ENCODE assay signal across 9 cellular contexts in genomic region chr1:159076753-159077656, GRCh38. TPM values are rescaled to one million over a fixed set of nuclear protein-coding genes. Genes with fewer than 3 reads are reported as not detected.
DNase-seq lines count a peak whose midpoint lies in the region; ATAC-seq and TF ChIP-seq lines count a peak whose summit lies in the region.
"Had no signal": no experiment of that assay in that cellular context is flagged by ENCODE, and none has a peak within 500 bp of the region (broad histone marks: within the 10 kb centered on the region; RNA-seq: fewer than 3 reads in every experiment).

TSS of gene AIM2 (minus strand) at chr1:159076766. CDS start at chr1:159073499, 3,267 bp downstream.

- H3K9me3 Mint-ChIP-seq in activated T-helper 1 cell treated with anti-CD3 and anti-CD28 coated beads, Interleukin-12 subunit alpha, Interleukin-12 subunit beta, Interleukin-2, Interleukin-4 antibody, amounts not matched to agents 30 ng/mL and 10 ng/mL and 1 ng/mL, durations not matched to agents 14 hours and 24 hours and 36 hours: no peaks in the 10 kb centered on the region
- H3K9me3 Mint-ChIP-seq in type B pancreatic cell: no peaks in the 10 kb centered on the region

- H3K4me3 ChIP-seq in PC-9 (no peak within 1 kb of the TSS), neural cell (ENCODE audit: low read length) (no peak within 1 kb of the TSS)
- H3K4me3 ChIP-seq: adrenal gland had no signal

- no TSS peak for BruUV-seq in PC-9 (replicated peaks; lab: Mats Ljungman, UMichigan)

- no peaks in the 10 kb centered on the region for H3K4me1 ChIP-seq in PC-9 (replicated peaks; ENCODE audit: insufficient read depth)
- H3K4me1 ChIP-seq: adrenal gland had no signal

- peak within 1 kb of the TSS; percentile 91 for H3K4me3 Mint-ChIP-seq in activated T-helper 1 cell treated with anti-CD3 and anti-CD28 coated beads, Interleukin-12 subunit alpha, Interleukin-12 subunit beta, Interleukin-2, Interleukin-4 antibody, amounts not matched to agents 30 ng/mL and 10 ng/mL and 1 ng/mL, durations not matched to agents 14 hours and 24 hours and 36 hours
- H3K4me3 Mint-ChIP-seq in type B pancreatic cell: no peak within 1 kb of the TSS

- TF ChIP-seq RAD21 in neural cell (conservative IDR thresholded peaks at IDR 0.05): no peak

- H3K27me3 ChIP-seq in PC-9 (ENCODE audit: insufficient read depth, low read depth) (0 out of 2 replicates have a peak, but pooled peaks cover 3% of the 10 kb centered on the region), neural cell (ENCODE audit: insufficient read depth, low read depth, low read length) (no peaks in the 10 kb centered on the region)
- H3K27me3 ChIP-seq: adrenal gland had no signal

- POLR2A ChIA-PET in PC-9 (lab: Charles Lee; ENCODE audit: unreplicated experiment): no interaction called here

- peak within 1 kb of the TSS; percentile 97 for H3K27ac Mint-ChIP-seq in activated T-helper 1 cell treated with anti-CD3 and anti-CD28 coated beads, Interleukin-12 subunit alpha, Interleukin-12 subunit beta, Interleukin-2, Interleukin-4 antibody, amounts not matched to agents 30 ng/mL and 10 ng/mL and 1 ng/mL, durations not matched to agents 14 hours and 24 hours and 36 hours
- H3K27ac Mint-ChIP-seq in type B pancreatic cell: no peak within 1 kb of the TSS

- H3K79me2 ChIP-seq in PC-9 (ENCODE audit: low read depth) (no peaks in the 10 kb centered on the region), neural cell (replicated peaks; ENCODE audit: insufficient read depth, low read length) (no peaks in the 10 kb centered on the region)

- no peaks in the 10 kb centered on the region for H3K9me2 ChIP-seq in PC-9 (ENCODE audit: insufficient read depth)
- no peaks in the 10 kb centered on the region for H3K9me2 ChIP-seq in neural cell (ENCODE audit: insufficient read depth, low read length)

- intact Hi-C loops in PC-9 (cut with micrococcal nuclease; ENCODE audit: unreplicated experiment): loop anchor here (10.0 kb wide), 1 partner anchor 1112 kb away; no protein-coding TSS in a partner anchor
- intact Hi-C loops in activated T-helper 1 cell treated with anti-CD3 and anti-CD28 coated beads, Interleukin-12 subunit alpha, Interleukin-12 subunit beta, Interleukin-2, Interleukin-4 antibody, amounts not matched to agents 30 ng/mL and 10 ng/mL and 1 ng/mL, durations not matched to agents 14 hours and 24 hours and 36 hours (cut with micrococcal nuclease): loop anchor here (1.0 to 10.0 kb wide), 14 partner anchors 9 to 1940 kb away; partner anchors contain the start of genes DUSP23, ETV3 and IFI16

- no peak within 1 kb of the TSS for H3K9ac ChIP-seq in neural cell (ENCODE audit: low read length)

- TF ChIP-seq EP300 in neural cell (conservative IDR thresholded peaks at IDR 0.05; ENCODE audit: poor library complexity, severe bottlenecking): no peak

- H3K36me3 Mint-ChIP-seq in activated T-helper 1 cell treated with anti-CD3 and anti-CD28 coated beads, Interleukin-12 subunit alpha, Interleukin-12 subunit beta, Interleukin-2, Interleukin-4 antibody, amounts not matched to agents 30 ng/mL and 10 ng/mL and 1 ng/mL, durations not matched to agents 14 hours and 24 hours and 36 hours (ENCODE audit: low read depth): peaks cover 15% of the 10 kb centered on the region
- no peaks in the 10 kb centered on the region for H3K36me3 Mint-ChIP-seq in type B pancreatic cell

- H3K36me3 ChIP-seq in PC-9 (ENCODE audit: low read depth): no peaks in the 10 kb centered on the region
- H3K36me3 ChIP-seq in neural cell (ENCODE audit: insufficient read depth, low read length): no peaks in the 10 kb centered on the region
- H3K36me3 ChIP-seq: adrenal gland had no signal

- H3K27ac ChIP-seq in PC-9 (no peak within 1 kb of the TSS), neural cell (ENCODE audit: low read length) (no peak within 1 kb of the TSS)

- H2AFZ ChIP-seq in PC-9 (no peak within 1 kb of the TSS), neural cell (ENCODE audit: low read depth, low read length) (no peak within 1 kb of the TSS)

- ATAC-seq in GM18520 (IDR thresholded peaks at IDR 0.05; ENCODE audit: unreplicated experiment) (peak; percentile 66), HG02852 (IDR thresholded peaks at IDR 0.05; ENCODE audit: unreplicated experiment) (peak; percentile 78)

- no peak for TF ChIP-seq CTCF in PC-9 (conservative IDR thresholded peaks at IDR 0.05)
- no peak for TF ChIP-seq CTCF in neural cell (IDR thresholded peaks at IDR 0.05; ENCODE audit: poor library complexity, severe bottlenecking)
- no peak for TF ChIP-seq CTCF in type B pancreatic cell (conservative IDR thresholded peaks at IDR 0.05)

- CTCF ChIA-PET in PC-9 (lab: Charles Lee): no interaction called here

- DNase-seq in PC-9 (no peak), foreskin melanocyte (no peak), ACHN (no peak), type B pancreatic cell (ENCODE audit: extremely low spot score, unreplicated experiment) (no peak)
- DNase-seq in activated T-helper 1 cell treated with anti-CD3 and anti-CD28 coated beads, Interleukin-12 subunit alpha, Interleukin-12 subunit beta, Interleukin-2, Interleukin-4 antibody, amounts not matched to agents 30 ng/mL and 10 ng/mL and 1 ng/mL, durations not matched to agents 14 hours and 24 hours and 36 hours (ENCODE audit: low spot score): peak; percentile 96

- no peaks in the 10 kb centered on the region for H3K27me3 Mint-ChIP-seq in activated T-helper 1 cell treated with anti-CD3 and anti-CD28 coated beads, Interleukin-12 subunit alpha, Interleukin-12 subunit beta, Interleukin-2, Interleukin-4 antibody, amounts not matched to agents 30 ng/mL and 10 ng/mL and 1 ng/mL, durations not matched to agents 14 hours and 24 hours and 36 hours (ENCODE audit: insufficient read depth)
- H3K27me3 Mint-ChIP-seq in type B pancreatic cell: peaks cover 4% of the 10 kb centered on the region

- H3K9me3 ChIP-seq in PC-9 (ENCODE audit: insufficient read depth, low read depth) (no peaks in the 10 kb centered on the region), neural cell (ENCODE audit: low read length) (no peaks in the 10 kb centered on the region)
- H3K9me3 ChIP-seq: adrenal gland had no signal

- H4K20me1 ChIP-seq in PC-9 (ENCODE audit: insufficient read depth): no peaks in the 10 kb centered on the region
- H4K20me1 ChIP-seq in neural cell (ENCODE audit: insufficient read depth): no peaks in the 10 kb centered on the region

- peak within 1 kb of the TSS; percentile 20; the same call in 1 of the 2 replicates for H3K4me2 ChIP-seq in PC-9
- no peak within 1 kb of the TSS for H3K4me2 ChIP-seq in neural cell (ENCODE audit: low read length)

- H3K4me1 Mint-ChIP-seq in activated T-helper 1 cell treated with anti-CD3 and anti-CD28 coated beads, Interleukin-12 subunit alpha, Interleukin-12 subunit beta, Interleukin-2, Interleukin-4 antibody, amounts not matched to agents 30 ng/mL and 10 ng/mL and 1 ng/mL, durations not matched to agents 14 hours and 24 hours and 36 hours (ENCODE audit: low read depth): peaks cover 64% of the 10 kb centered on the region
- H3K4me1 Mint-ChIP-seq in type B pancreatic cell (ENCODE audit: unreplicated experiment): no peaks in the 10 kb centered on the region

- no peaks in the 10 kb centered on the region for H3F3A ChIP-seq in PC-9 (ENCODE audit: insufficient read depth, low read depth)
- H3F3A ChIP-seq in neural cell (ENCODE audit: insufficient read depth, low read length, poor library complexity, severe bottlenecking): no peaks in the 10 kb centered on the region

- in situ Hi-C loops in ACHN (cut with HindIII; ENCODE audit: low pct_ligation_motif_present, low pct_unique_long_range_greater_than_20kb, low sequenced_read_pairs): no loop called here

TF ChIP-seq in neural cell, 6 proteins besides CTCF, POLR2A, EP300 and RAD21:
- TF ChIP-seq POLR2AphosphoS5 (IDR thresholded peaks at IDR 0.05) (no peak), SMC3 (conservative IDR thresholded peaks at IDR 0.05; ENCODE audit: poor library complexity) (no peak), REST (IDR thresholded peaks at IDR 0.05; ENCODE audit: borderline replicate concordance) (no peak), TAF1 (IDR thresholded peaks at IDR 0.05; ENCODE audit: low read depth) (no peak), EZH2 (IDR thresholded peaks at IDR 0.05; ENCODE audit: borderline replicate concordance, insufficient read depth, low read length, poor library complexity, severe bottlenecking) (no peak), MXI1 (conservative IDR thresholded peaks at IDR 0.05; ENCODE audit: poor library complexity, severe bottlenecking) (no peak)

RNA-seq across cellular contexts. Expression of gene AIM2, which starts in this region (rescaled TPM):
- total RNA-seq in PC-9 (2021) (not detected in 2 replicates), type B pancreatic cell (ENCODE audit: low replicate concordance) (0.40 and 1.0 TPM in 2 replicates)
- 49.0 and 52.9 TPM in 2 replicates for total RNA-seq in activated T-helper 1 cell treated with anti-CD3 and anti-CD28 coated beads, Interleukin-12 subunit alpha, Interleukin-12 subunit beta, Interleukin-2, Interleukin-4 antibody, amounts not matched to agents 30 ng/mL and 10 ng/mL and 1 ng/mL, durations not matched to agents 14 hours and 24 hours and 36 hours
- polyA plus RNA-seq in neural cell: 11.1 and 11.5 TPM in 2 replicates
- polyA minus RNA-seq in neural cell: 26.3 and 29.2 TPM in 2 replicates

Comparison
In these comparisons a context has a peak if more than half of its experiments do, and no peak if none do; other contexts are left out.
1. RNA of gene AIM2 (total RNA-seq): 49.0 to 52.9 TPM in activated T-helper 1 cell treated with anti-CD3 and anti-CD28 coated beads, Interleukin-12 subunit alpha, Interleukin-12 subunit beta, Interleukin-2, Interleukin-4 antibody, amounts not matched to agents 30 ng/mL and 10 ng/mL and 1 ng/mL, durations not matched to agents 14 hours and 24 hours and 36 hours; 0.40 to 1.0 TPM in type B pancreatic cell and not detected in PC-9; every median in the first group is over 10 times any median in the second.